ENCODE assay signal across 27 cellular contexts in the genomic region with DNA sequence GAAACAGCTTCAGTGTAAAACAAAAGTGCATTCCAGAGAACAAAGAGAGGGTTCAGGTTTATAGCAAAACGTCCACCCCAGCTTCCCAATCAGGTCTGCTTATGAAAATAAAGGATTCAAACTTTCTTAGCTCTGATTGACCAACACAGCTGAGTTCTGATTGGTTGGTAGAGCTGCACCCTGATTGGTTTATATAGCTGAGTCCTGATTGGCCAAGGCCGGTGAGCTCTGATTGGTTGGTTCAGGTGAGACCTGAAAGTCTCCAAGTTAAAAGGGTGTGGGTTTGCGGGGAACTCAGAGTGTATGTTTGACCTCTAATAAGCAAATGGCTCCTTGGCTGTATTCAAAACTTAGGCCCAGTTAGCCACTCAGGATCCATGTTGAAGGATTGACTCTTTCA. TPM values are rescaled to one million over a fixed set of nuclear protein-coding genes. Genes with fewer than 3 reads are reported as not detected.
A peak's percentile ranks its signal among the peaks of the same experiment; 100 is the strongest.
DNase-seq lines count a peak whose midpoint lies in the region; ATAC-seq, FAIRE-seq and TF ChIP-seq lines count a peak whose summit lies in the region.
"Had no signal": no experiment of that assay in that cellular context is flagged by ENCODE, and none has a peak within 500 bp of the region (broad histone marks: within the 10 kb centered on the region; RNA-seq: fewer than 3 reads in every experiment).

No MANE protein-coding gene starts in this region.

- no peak overlapping the region for H2AK5ac ChIP-seq in H1 (ENCODE audit: low read depth, low read length)

- no peaks in the 10 kb centered on the region for H3K27me3 ChIP-seq in A673 (replicated peaks; ENCODE audit: insufficient read depth, low read depth, low read length, poor library complexity)
- no peaks in the 10 kb centered on the region for H3K27me3 ChIP-seq in OCI-LY3 (ENCODE audit: low read depth, low read length)
- no peaks in the 10 kb centered on the region for H3K27me3 ChIP-seq in H1 (replicated peaks in 1 of 4; ENCODE audit: control insufficient read depth in 3 of 4, extremely low read depth in 1 of 4, insufficient read depth in 3 of 4, low read length in 3 of 4)
- H3K27me3 ChIP-seq: esophagus muscularis mucosa, heart left ventricle, vagina had no signal

- H3K79me2 ChIP-seq in OCI-LY3 (ENCODE audit: low read length), result no peaks in the 10 kb centered on the region
- no peaks in the 10 kb centered on the region for H3K79me2 ChIP-seq in H1 (ENCODE audit: control insufficient read depth in 1 of 2, insufficient read depth in 2 of 2, low read length in 2 of 2)
- H3K79me2 ChIP-seq: parathyroid adenoma had no signal

- no peak overlapping the region for H3K18ac ChIP-seq in H1 (ENCODE audit: extremely low read depth, low read length)

- H2BK15ac ChIP-seq in H1 (ENCODE audit: low read length), result no peak overlapping the region

- no peaks in the 10 kb centered on the region for H3K79me1 ChIP-seq in H1 (ENCODE audit: low read depth, low read length)

- no peak overlapping the region for H4K5ac ChIP-seq in H1 (ENCODE audit: insufficient read length, low read depth, low read length)

- H3K4me1 ChIP-seq in A673 (ENCODE audit: insufficient read depth, low read length, poor library complexity, severe bottlenecking), result no peaks in the 10 kb centered on the region
- peaks cover 16% of the 10 kb centered on the region for H3K4me1 ChIP-seq in OCI-LY3 (ENCODE audit: low read length)
- H3K4me1 ChIP-seq in H1 (replicated peaks in 1 of 4; ENCODE audit: control insufficient read depth in 3 of 4, insufficient read depth in 4 of 4, low read length in 3 of 4), result no peaks in the 10 kb centered on the region
- H3K4me1 ChIP-seq: esophagus muscularis mucosa, HAP-1, heart left ventricle, parathyroid adenoma, vagina had no signal

- no peaks in the 10 kb centered on the region for H4K20me1 ChIP-seq in OCI-LY3 (ENCODE audit: insufficient read depth, low read length)
- no peaks in the 10 kb centered on the region for H4K20me1 ChIP-seq in H1 (replicated peaks in 1 of 2; ENCODE audit: control insufficient read depth in 1 of 2, insufficient read depth in 2 of 2, low read length in 2 of 2)

- no peak for TF ChIP-seq CTCF in A673 (conservative IDR thresholded peaks at IDR 0.05; ENCODE audit: low read depth, low read length)
- TF ChIP-seq CTCF in OCI-LY3 (IDR thresholded peaks at IDR 0.05; ENCODE audit: low read depth, low read length), result no peak
- no peak for TF ChIP-seq CTCF in H1 (IDR thresholded peaks at IDR 0.05; ENCODE audit: control extremely low read depth in 1 of 3, insufficient read depth in 1 of 3, low read depth in 1 of 3, low read length in 3 of 3)

- no peak overlapping the region for H4K91ac ChIP-seq in H1 (replicated peaks; ENCODE audit: insufficient read length, low read length)

- POLR2A ChIA-PET in A673 (lab: Charles Lee; ENCODE audit: low non-redundant PET) (no interaction called here), H1 (lab: Charles Lee; ENCODE audit: partially characterized antibody) (interaction anchor here (1.4 kb wide), 1 partner anchor 18 kb away, joined by 4 read pairs; no protein-coding TSS in a partner anchor)

- H2BK12ac ChIP-seq in H1 (ENCODE audit: low read depth, low read length), result no peak overlapping the region

- H3K4me2 ChIP-seq in OCI-LY3 (ENCODE audit: low read length) (no peak overlapping the region), H1 (ENCODE audit: insufficient read depth in 1 of 2, low read depth in 2 of 2, low read length in 2 of 2) (no peak overlapping the region)

- no peaks in the 10 kb centered on the region for H3K23me2 ChIP-seq in H1 (ENCODE audit: low read depth, low read length)

- ATAC-seq in HG02623 (IDR thresholded peaks at IDR 0.05; ENCODE audit: unreplicated experiment), result peak; percentile 45
- ATAC-seq: heart left ventricle had no signal

- no peak overlapping the region for H3K9ac ChIP-seq in OCI-LY3 (ENCODE audit: low read length)
- no peak overlapping the region for H3K9ac ChIP-seq in H1 (replicated peaks in 1 of 4; ENCODE audit: extremely low read depth in 1 of 4, low read depth in 3 of 4, low read length in 3 of 4)
- H3K9ac ChIP-seq: parathyroid adenoma had no signal

- FAIRE-seq in H1 (lab: Jason Lieb, UNC) (no peak), H54 (lab: Jason Lieb, UNC) (no peak)

- H3K36me3 ChIP-seq in A673 (ENCODE audit: insufficient read depth, low read length, poor library complexity, severe bottlenecking), result no peaks in the 10 kb centered on the region
- no peaks in the 10 kb centered on the region for H3K36me3 ChIP-seq in OCI-LY3 (replicated peaks; ENCODE audit: low read depth, low read length)
- no peaks in the 10 kb centered on the region for H3K36me3 ChIP-seq in H1 (ENCODE audit: control insufficient read depth in 2 of 4, insufficient read depth in 4 of 4, low read length in 3 of 4)
- H3K36me3 ChIP-seq: esophagus muscularis mucosa, HAP-1, heart left ventricle, vagina had no signal

- WGBS in H1 (ENCODE audit: extremely low coverage in 1 of 2, insufficient coverage in 1 of 2, insufficient read length in 1 of 2, insufficient replicate concordance in 2 of 2, low coverage in 1 of 2, low lambda C conversion rate in 2 of 2, missing lambda C conversion rate in 1 of 2), 2 experiments, result 94% methylated on average over 3 of the region's 3 CpGs; no CpG with 5 or more reads in 1 of the 2 experiments

- H2AFZ ChIP-seq in OCI-LY3 (ENCODE audit: low read depth, low read length) (peak overlapping the region; percentile 71), H1 (ENCODE audit: low read length) (peak overlapping the region; percentile 58; the same call in 1 of the 2 replicates)
- H2AFZ ChIP-seq: parathyroid adenoma had no signal

- H3K4me3 ChIP-seq in A673 (ENCODE audit: low read depth, low read length, poor library complexity, severe bottlenecking), result no peak overlapping the region
- no peak overlapping the region for H3K4me3 ChIP-seq in OCI-LY3 (ENCODE audit: low read length)
- no peak overlapping the region for H3K4me3 ChIP-seq in H1 (ENCODE audit: extremely low read depth in 1 of 4, insufficient read depth in 2 of 4, low read depth in 3 of 4, low read length in 4 of 4)
- H3K4me3 ChIP-seq: esophagus muscularis mucosa, HAP-1, heart left ventricle, vagina had no signal

- no peak overlapping the region for H2BK20ac ChIP-seq in H1 (ENCODE audit: low read length)

- intact Hi-C loops in A673 (cut with micrococcal nuclease; ENCODE audit: unreplicated experiment), result no loop called here

- CTCF ChIA-PET in A673 (lab: Charles Lee), result no interaction called here
- CTCF ChIA-PET in H1 (lab: Charles Lee; ENCODE audit: partially characterized antibody), result interaction anchor here (0.6 kb wide), 1 partner anchor 33 kb away, joined by 3 read pairs; no protein-coding TSS in a partner anchor

- H2BK120ac ChIP-seq in H1 (replicated peaks; ENCODE audit: low read depth, low read length), result no peak overlapping the region

- no TSS peak for BruUV-seq in A673 (replicated peaks; lab: Mats Ljungman, UMichigan)

- TF ChIP-seq POLR2A in H1 (IDR thresholded peaks at IDR 0.05; ENCODE audit: control extremely low read depth in 1 of 2, low read depth in 2 of 2, low read length in 2 of 2), result no peak
- TF ChIP-seq POLR2A in H54 (IDR thresholded peaks at IDR 0.05; ENCODE audit: low read depth, low read length), result no peak

- no peak overlapping the region for H2BK5ac ChIP-seq in H1 (ENCODE audit: low read depth, low read length)

- no peak overlapping the region for H3K27ac ChIP-seq in A673 (ENCODE audit: low read depth, low read length, poor library complexity, severe bottlenecking)
- no peak overlapping the region for H3K27ac ChIP-seq in OCI-LY3 (ENCODE audit: low read length)
- no peak overlapping the region for H3K27ac ChIP-seq in H1 (ENCODE audit: low read depth, low read length)
- H3K27ac ChIP-seq: esophagus muscularis mucosa, heart left ventricle, parathyroid adenoma, vagina had no signal

- no peak overlapping the region for H3K4ac ChIP-seq in H1 (replicated peaks; ENCODE audit: insufficient read length, low read depth, low read length)

- TF ChIP-seq RAD21 in H1 (IDR thresholded peaks at IDR 0.05 in 1 of 2, conservative IDR thresholded peaks at IDR 0.05 in 1 of 2; ENCODE audit: low read depth in 2 of 2, low read length in 2 of 2), result no peak

- no peak for TF ChIP-seq EP300 in H1 (IDR thresholded peaks at IDR 0.05; ENCODE audit: borderline replicate concordance in 1 of 2, low read depth in 2 of 2, low read length in 2 of 2)

- no peak overlapping the region for H3K23ac ChIP-seq in H1 (ENCODE audit: insufficient read length)

- H3K9me3 ChIP-seq in A673 (ENCODE audit: low read depth, low read length, poor library complexity, severe bottlenecking), result no peaks in the 10 kb centered on the region
- no peaks in the 10 kb centered on the region for H3K9me3 ChIP-seq in OCI-LY3 (ENCODE audit: insufficient read depth, low read length)
- no peaks in the 10 kb centered on the region for H3K9me3 ChIP-seq in H1 (ENCODE audit: insufficient read depth in 2 of 2, low read depth in 1 of 2, low read length in 1 of 2)
- H3K9me3 ChIP-seq: esophagus muscularis mucosa, heart left ventricle, vagina had no signal

- no peak overlapping the region for H3K14ac ChIP-seq in H1 (ENCODE audit: insufficient read length)

- H3K56ac ChIP-seq in H1 (replicated peaks; ENCODE audit: insufficient read length, low read depth, low read length), result no peak overlapping the region

- H4K8ac ChIP-seq in H1 (ENCODE audit: extremely low read depth, insufficient read depth, low read length), result no peak overlapping the region

- DNase-seq in A673 (ENCODE audit: low spot score) (peak; percentile 17), H1 (ENCODE audit: low read depth in 1 of 2, low spot score in 2 of 2) (no peak), AG20443 (ENCODE audit: low spot score) (no peak), H54 (ENCODE audit: insufficient read length, low spot score) (no peak), NCI-H1105 (lab: John Stamatoyannopoulos, UW) (no peak), HCEC 1CT (no peak)
- DNase-seq: activated B cell treated with CpG ODN at 0.5 μM for 24 hours; activated gamma-delta T cell; CD8-positive, alpha-beta memory T cell; central memory CD4-positive, alpha-beta T cell; DND-41; effector CD4-positive, alpha-beta T cell; heart left ventricle; naive B cell; NCI-H1694 treated with DMSO at 0.1 percent for 48 hours; NCI-H446; SHP77 had no signal

RNA-seq across cellular contexts. Expression of a gene that starts 20.9 kb away (rescaled TPM):
- total RNA-seq in A673 (2021), result not detected in 2 replicates
- not detected in 2 replicates for total RNA-seq in H1 (2021; fragmentation: NEBNext Ultra II Directional; extraction: Animal tissue kit (Norgen Biotek cat#: 25700))
- not detected in 2 replicates for polyA plus RNA-seq in H1 (2011; rRNA removed)
- not detected for polyA plus RNA-seq in H1 (2011; cell fraction: cytosol; rRNA removed)
- polyA plus RNA-seq in H1 (2011; cell fraction: nucleus; rRNA removed), result not detected
- not detected in 4 replicates for polyA plus RNA-seq in H1 (2012, experiment 1 of 2)
- not detected for polyA plus RNA-seq in H1 (2012, experiment 2 of 2)
- not detected for polyA plus RNA-seq in H1 (2013, experiment 1 of 2)
- not detected for polyA plus RNA-seq in H1 (2013, experiment 2 of 2)
- not detected in 2 replicates for polyA minus RNA-seq in H1 (2011; rRNA and poly(A)+ RNA removed)
- polyA minus RNA-seq in H1 (2011; cell fraction: cytosol; rRNA and poly(A)+ RNA removed), result not detected
- polyA minus RNA-seq in H1 (2011; cell fraction: nucleus; rRNA and poly(A)+ RNA removed), result not detected
- total RNA-seq: activated B cell treated with CpG ODN at 0.5 μM for 24 hours; CD8-positive, alpha-beta memory T cell; esophagus muscularis mucosa; heart left ventricle; HT-29; lung microvascular endothelial cell; subcutaneous adipose tissue; T-helper 1 cell treated with Interleukin-12 subunit alpha and Interleukin-12 subunit beta and Interleukin-4 antibody, amounts not matched to agents 30 ng/mL and 1 ng/mL, for 36 hours; vagina had no signal
- polyA plus RNA-seq: CD8-positive, alpha-beta memory T cell; heart left ventricle had no signal

RNA-seq across cellular contexts. Expression of a gene that starts 24.0 kb away (rescaled TPM):
- 14.7 and 17.7 TPM in 2 replicates for total RNA-seq in A673 (2021)
- total RNA-seq in H1 (2021; fragmentation: NEBNext Ultra II Directional; extraction: Animal tissue kit (Norgen Biotek cat#: 25700)), result 33.6 and 33.8 TPM in 2 replicates
- 34.9 and 35.9 TPM in 2 replicates for polyA plus RNA-seq in H1 (2011; rRNA removed)
- 45.4 TPM for polyA plus RNA-seq in H1 (2011; cell fraction: cytosol; rRNA removed)
- 21.4 TPM for polyA plus RNA-seq in H1 (2011; cell fraction: nucleus; rRNA removed)
- polyA plus RNA-seq in H1 (2012, experiment 1 of 2), result 32.1 to 37.5 TPM (median 35.9 TPM) in 4 replicates
- 20.3 TPM for polyA plus RNA-seq in H1 (2012, experiment 2 of 2)
- 22.5 TPM for polyA plus RNA-seq in H1 (2013, experiment 1 of 2)
- polyA plus RNA-seq in H1 (2013, experiment 2 of 2), result 23.4 TPM
- 26.6 and 31.9 TPM in 2 replicates for polyA minus RNA-seq in H1 (2011; rRNA and poly(A)+ RNA removed)
- polyA minus RNA-seq in H1 (2011; cell fraction: cytosol; rRNA and poly(A)+ RNA removed), result 14.2 TPM
- 23.1 TPM for polyA minus RNA-seq in H1 (2011; cell fraction: nucleus; rRNA and poly(A)+ RNA removed)

RNA-seq across cellular contexts. Expression of a gene that starts 41.1 kb away (rescaled TPM):
- 53.8 and 54.1 TPM in 2 replicates for total RNA-seq in A673 (2021)
- 50.9 TPM in 2 replicates for total RNA-seq in H1 (2021; fragmentation: NEBNext Ultra II Directional; extraction: Animal tissue kit (Norgen Biotek cat#: 25700))
- polyA plus RNA-seq in H1 (2011; rRNA removed), result 17.7 and 28.3 TPM in 2 replicates
- 37.3 TPM for polyA plus RNA-seq in H1 (2011; cell fraction: cytosol; rRNA removed)
- polyA plus RNA-seq in H1 (2011; cell fraction: nucleus; rRNA removed), result 17.6 TPM
- 51.9 to 67.1 TPM (median 55.6 TPM) in 4 replicates for polyA plus RNA-seq in H1 (2012, experiment 1 of 2)
- 7.7 TPM for polyA plus RNA-seq in H1 (2012, experiment 2 of 2)
- 28.5 TPM for polyA plus RNA-seq in H1 (2013, experiment 1 of 2)
- 27.9 TPM for polyA plus RNA-seq in H1 (2013, experiment 2 of 2)
- polyA minus RNA-seq in H1 (2011; rRNA and poly(A)+ RNA removed), result 29.4 and 34.1 TPM in 2 replicates
- polyA minus RNA-seq in H1 (2011; cell fraction: cytosol; rRNA and poly(A)+ RNA removed), result 21.0 TPM
- polyA minus RNA-seq in H1 (2011; cell fraction: nucleus; rRNA and poly(A)+ RNA removed), result 19.7 TPM
